ENCODE assay signal across 13 cellular contexts in the genomic region with DNA sequence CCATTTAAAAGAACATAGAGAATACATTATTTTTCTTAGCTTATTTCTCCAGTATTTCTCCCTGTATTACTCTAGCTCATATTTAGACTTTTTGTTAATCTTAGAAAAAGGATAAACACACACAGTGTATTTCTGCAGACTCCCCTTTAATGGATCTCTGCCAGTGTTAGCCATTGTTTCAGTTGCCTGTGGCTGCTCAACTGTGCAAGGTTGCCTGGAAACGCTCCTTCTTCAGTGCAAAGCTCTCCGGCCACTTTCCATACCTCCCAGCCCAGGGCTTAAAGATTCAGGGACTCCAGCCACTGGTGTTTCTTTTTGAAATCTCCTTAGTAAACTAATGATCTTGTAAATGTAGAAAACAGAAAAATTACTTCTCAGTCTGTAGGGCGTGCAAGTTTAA.
DNase-seq lines count a peak whose midpoint lies in the region; ATAC-seq and TF ChIP-seq lines count a peak whose summit lies in the region.
"Had no signal": no experiment of that assay in that cellular context is flagged by ENCODE, and none has a peak within 500 bp of the region (broad histone marks: within the 10 kb centered on the region; RNA-seq: fewer than 3 reads in every experiment).

No MANE protein-coding gene starts in this region.

- DNase-seq in NCI-H1105 treated with DMSO at 0.1 percent for 48 hours (lab: John Stamatoyannopoulos, UW) (peak; percentile 87), NCI-H748 treated with DMSO at 0.1 percent for 48 hours (lab: John Stamatoyannopoulos, UW) (peak; percentile 70), fibroblast of pulmonary artery (ENCODE audit: low read depth) (peak; percentile 77), retina (peak; percentile 42), DMS114 treated with DMSO at 0.1 percent for 48 hours (lab: John Stamatoyannopoulos, UW; ENCODE audit: unreplicated experiment) (no peak)
- DNase-seq in activated CD4-positive, alpha-beta T cell treated with anti-CD3 and anti-CD28 coated beads, Interleukin-2, amount 50 U/mL, for 4 hours: no peak
- DNase-seq in activated CD4-positive, alpha-beta T cell treated with anti-CD3 and anti-CD28 coated beads for 4 hours: no peak
- DNase-seq: activated CD4-positive, alpha-beta T cell treated with anti-CD3 and anti-CD28 coated beads, Interleukin-2, amount 10 ng/mL, durations not matched to agents 7 days and 5 days; activated effector memory CD4-positive, alpha-beta T cell treated with anti-CD3 and anti-CD28 coated beads, Interleukin-2, amount 50 U/mL, for 16 hours; cortex of kidney; NCI-H1436 had no signal

- no peak overlapping the region for H3K4me3 ChIP-seq in fibroblast of pulmonary artery (replicated peaks; ENCODE audit: low read depth, low read length)
- H3K4me3 ChIP-seq: skin epidermis had no signal

- TF ChIP-seq CTCF in fibroblast of pulmonary artery (IDR thresholded peaks at IDR 0.05; ENCODE audit: low read length, missing control alignments): no peak

- no peak for ATAC-seq in HG03432 (IDR thresholded peaks at IDR 0.05; ENCODE audit: unreplicated experiment)

Comparison
In these comparisons a context has a peak if more than half of its experiments do, and no peak if none do; other contexts are left out.
1. DNase-seq: peak in NCI-H1105 treated with DMSO at 0.1 percent for 48 hours (single experiment), NCI-H748 treated with DMSO at 0.1 percent for 48 hours (single experiment), fibroblast of pulmonary artery (single experiment) and retina (single experiment); none in activated CD4-positive, alpha-beta T cell treated with anti-CD3 and anti-CD28 coated beads, Interleukin-2, amount 50 U/mL, for 4 hours (0 of 2), activated CD4-positive, alpha-beta T cell treated with anti-CD3 and anti-CD28 coated beads for 4 hours (0 of 2) and DMS114 treated with DMSO at 0.1 percent for 48 hours (single experiment).